22 cellular contexts compared by ENCODE assay signal in the genomic region with DNA sequence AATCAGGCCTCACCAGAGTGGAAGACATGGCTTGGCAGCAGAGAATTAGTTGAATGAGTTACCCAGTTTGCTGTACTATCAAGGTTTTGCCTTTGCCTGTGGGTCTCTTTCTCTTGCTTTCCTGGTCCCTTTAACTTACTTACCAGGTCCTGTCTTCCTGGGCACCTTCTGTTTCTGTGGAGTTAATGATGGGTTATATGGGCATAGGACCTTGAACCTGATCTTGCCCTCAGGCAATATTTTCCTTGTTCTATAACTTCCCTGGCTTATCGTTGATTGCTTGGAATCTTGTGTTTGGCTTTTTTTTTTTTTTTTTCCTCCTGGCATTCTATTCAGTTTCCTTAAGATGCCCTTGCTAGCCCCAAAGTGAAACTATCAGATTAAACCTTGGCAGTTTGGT.
"Had no signal": no experiment of that assay in that cellular context is flagged by ENCODE, and none has a peak within 500 bp of the region (broad histone marks: within the 10 kb centered on the region; RNA-seq: fewer than 3 reads in every experiment).

No MANE protein-coding gene starts in this region.

- H3K36me3 ChIP-seq: adrenal gland, gastroesophageal sphincter, right atrium auricular region, spleen had no signal

- DNase-seq: activated CD4-positive, alpha-beta T cell treated with anti-CD3 and anti-CD28 coated beads for 4 hours; activated CD4-positive, alpha-beta T cell treated with anti-CD3 and anti-CD28 coated beads, Interleukin-2, amount 50 U/mL, for 48 hours; activated CD8-positive, alpha-beta memory T cell treated with anti-CD3 and anti-CD28 coated beads for 24 hours; activated effector memory CD4-positive, alpha-beta T cell treated with Interleukin-2 at 50 U/mL for 16 hours; activated naive CD4-positive, alpha-beta T cell treated with Interleukin-2 at 50 U/mL for 16 hours; activated naive CD8-positive, alpha-beta T cell treated with anti-CD3 and anti-CD28 coated beads for 36 hours; adrenal gland; aorta; body of pancreas; islet precursor cell; mammary epithelial cell; naive thymus-derived CD4-positive, alpha-beta T cell; occipital lobe; psoas muscle; spleen; stimulated activated naive CD4-positive, alpha-beta T cell treated with Interleukin-2 at 50 U/mL for 16 hours; T-cell; trophoblast cell had no signal

- H3K4me3 ChIP-seq: adrenal gland, body of pancreas, gastroesophageal sphincter, hepatocyte, psoas muscle, right atrium auricular region, spleen had no signal

- ATAC-seq: body of pancreas; gastroesophageal sphincter; naive thymus-derived CD4-positive, alpha-beta T cell; psoas muscle; T-cell had no signal

- H3K27ac ChIP-seq: adrenal gland, body of pancreas, gastroesophageal sphincter, hepatocyte, parathyroid adenoma, psoas muscle, right atrium auricular region, spleen had no signal

- H3K27me3 ChIP-seq: adrenal gland, body of pancreas, gastroesophageal sphincter, hepatocyte, spleen had no signal
